Comparison of ENCODE assay signal across 8 cellular contexts in genomic region chrX:107673933-107674479, GRCh38. TPM values are rescaled to one million over a fixed set of nuclear protein-coding genes. Genes with fewer than 3 reads are reported as not detected.
DNase-seq lines count a peak whose midpoint lies in the region; ATAC-seq and TF ChIP-seq lines count a peak whose summit lies in the region.

No MANE protein-coding gene starts in this region.

- peak; percentile 93 for ATAC-seq in GM21367 (IDR thresholded peaks at IDR 0.05; ENCODE audit: unreplicated experiment)
- peak; percentile 49 for ATAC-seq in WTC11
- ATAC-seq in stimulated activated effector memory CD8-positive, alpha-beta T cell treated with anti-CD3 and anti-CD28 coated beads, Interleukin-12 subunit alpha, Interleukin-12 subunit beta, amount 100 ng/mL, for 72 hours: peak; percentile 92

- CTCF ChIA-PET in WTC11 (lab: Charles Lee) (interaction anchor here (1.2 to 2.4 kb wide), 7 partner anchors 12 to 103 kb away, joined by 3 to 46 read pairs (median 13); partner anchors contain the start of genes NCBP2L and TSC22D3), mammary epithelial cell (lab: Charles Lee; ENCODE audit: low non-redundant PET) (no interaction called here)

- H2AFZ ChIP-seq in mammary epithelial cell (ENCODE audit: low read depth, low read length): no peak overlapping the region

- H3K27me3 ChIP-seq in BLaER1 treated with 17β-estradiol and CSF1 and Interleukin-3, amounts not matched to agents 10 nM and 100 nM: peaks cover 54 to 94% (median 87%) of the 10 kb centered on the region in 11 experiments
- no peaks in the 10 kb centered on the region for H3K27me3 ChIP-seq in HL-60 (ENCODE audit: insufficient read depth, poor library complexity, severe bottlenecking)
- H3K27me3 ChIP-seq in mammary epithelial cell (ENCODE audit: insufficient read depth, low read length): peaks cover 3% of the 10 kb centered on the region
- no peaks in the 10 kb centered on the region for H3K27me3 ChIP-seq in mucosa of rectum (ENCODE audit: control insufficient read depth in 2 of 2, insufficient read depth in 2 of 2, low read length in 2 of 2)

- H3K4me1 Mint-ChIP-seq in WTC11: peaks cover 33% of the 10 kb centered on the region
- peaks cover 35% of the 10 kb centered on the region for H3K4me1 Mint-ChIP-seq in stimulated activated effector memory CD8-positive, alpha-beta T cell treated with anti-CD3 and anti-CD28 coated beads, Interleukin-12 subunit alpha, Interleukin-12 subunit beta, amount 100 ng/mL, for 72 hours

- POLR2A ChIA-PET in WTC11 (lab: Charles Lee): interaction anchor here (1.0 kb wide), 2 partner anchors 42 to 55 kb away, joined by 3 read pairs; no protein-coding TSS in a partner anchor

- in situ Hi-C loops in mammary epithelial cell (cut with MboI; ENCODE audit: low sequenced_read_pairs in 2 of 2): loop anchor here (10.0 kb wide), 1 partner anchor 101 kb away; the partner anchor contains the start of genes NCBP2L (in 2 of the 2) and TSC22D3 (in 2 of the 2)

- TF ChIP-seq CTCF in HL-60 (IDR thresholded peaks at IDR 0.05; ENCODE audit: insufficient read depth, low read length) (no peak), WTC11 (IDR thresholded peaks at IDR 0.05) (no peak), mammary epithelial cell (conservative IDR thresholded peaks at IDR 0.05 in 1 of 2, IDR thresholded peaks at IDR 0.05 in 1 of 2; ENCODE audit: extremely low read depth in 1 of 2, insufficient read depth in 1 of 2, low read depth in 1 of 2, low read length in 2 of 2) (no peak)

- H3K9me3 ChIP-seq in BLaER1 treated with 17β-estradiol and CSF1 and Interleukin-3, amounts not matched to agents 10 nM and 100 nM (replicated peaks in 1 of 11): no peaks in the 10 kb centered on the region
- no peaks in the 10 kb centered on the region for H3K9me3 ChIP-seq in mammary epithelial cell (replicated peaks; ENCODE audit: insufficient read depth, low read length)
- no peaks in the 10 kb centered on the region for H3K9me3 ChIP-seq in mucosa of rectum (ENCODE audit: control insufficient read depth in 2 of 2, low read length in 2 of 2)

- peaks cover 0 to 27% (median 6%) of the 10 kb centered on the region in 11 experiments; a peak in 9 of 22 replicates for H4K20me1 ChIP-seq in BLaER1 treated with 17β-estradiol and CSF1 and Interleukin-3, amounts not matched to agents 10 nM and 100 nM
- no peaks in the 10 kb centered on the region for H4K20me1 ChIP-seq in mammary epithelial cell (ENCODE audit: insufficient read depth, low read length)

- H3K9me3 Mint-ChIP-seq in WTC11: no peaks in the 10 kb centered on the region
- H3K9me3 Mint-ChIP-seq in stimulated activated effector memory CD8-positive, alpha-beta T cell treated with anti-CD3 and anti-CD28 coated beads, Interleukin-12 subunit alpha, Interleukin-12 subunit beta, amount 100 ng/mL, for 72 hours: no peaks in the 10 kb centered on the region

- no peaks in the 10 kb centered on the region for H3K36me3 Mint-ChIP-seq in WTC11
- H3K36me3 Mint-ChIP-seq in stimulated activated effector memory CD8-positive, alpha-beta T cell treated with anti-CD3 and anti-CD28 coated beads, Interleukin-12 subunit alpha, Interleukin-12 subunit beta, amount 100 ng/mL, for 72 hours: peaks cover 32% of the 10 kb centered on the region

- dilution Hi-C loops in mammary epithelial cell (cut with HindIII; ENCODE audit: low sequenced_read_pairs): no loop called here

- peaks cover 58 to 69% (median 63%) of the 10 kb centered on the region in 10 experiments for H3K4me1 ChIP-seq in BLaER1 treated with 17β-estradiol and CSF1 and Interleukin-3, amounts not matched to agents 10 nM and 100 nM
- H3K4me1 ChIP-seq in mammary epithelial cell (ENCODE audit: insufficient read depth, low read length) (peaks cover 36% of the 10 kb centered on the region), mucosa of rectum (ENCODE audit: control insufficient read depth in 2 of 2, insufficient read depth in 2 of 2, low read length in 2 of 2) (peaks cover 13 to 29% of the 10 kb centered on the region in 2 donors)

- intact Hi-C loops in mammary epithelial cell (cut with micrococcal nuclease): loop anchor here (1.0 to 2.0 kb wide), 4 partner anchors 44 to 221 kb away; partner anchors contain the start of gene NCBP2L

- peak overlapping the region; percentile 69 to 88 (median 83); a peak in 21 of 22 replicates for H3K27ac ChIP-seq in BLaER1 treated with 17β-estradiol and CSF1 and Interleukin-3, amounts not matched to agents 10 nM and 100 nM
- H3K27ac ChIP-seq in HL-60 (replicated peaks): peak overlapping the region; percentile 94
- H3K27ac ChIP-seq in mammary epithelial cell (ENCODE audit: insufficient read depth, low read depth, low read length): peak overlapping the region; percentile 98
- peak overlapping the region; percentile 92 for H3K27ac ChIP-seq in mucosa of rectum (ENCODE audit: low read depth in 2 of 2, low read length in 2 of 2)

- peak overlapping the region; percentile 56 to 80 (median 72) for H3K9ac ChIP-seq in BLaER1 treated with 17β-estradiol and CSF1 and Interleukin-3, amounts not matched to agents 10 nM and 100 nM
- H3K9ac ChIP-seq in mammary epithelial cell (ENCODE audit: insufficient read depth, low read length): peak overlapping the region; percentile 97
- H3K9ac ChIP-seq in mucosa of rectum (ENCODE audit: low read depth in 1 of 2, low read length in 2 of 2): peak overlapping the region; percentile 5 to 77

- peaks cover 3% of the 10 kb centered on the region for H3K79me2 ChIP-seq in mammary epithelial cell (ENCODE audit: insufficient read depth, low read length)

- H3K36me3 ChIP-seq in BLaER1 treated with 17β-estradiol and CSF1 and Interleukin-3, amounts not matched to agents 10 nM and 100 nM: no peaks in the 10 kb centered on the region
- H3K36me3 ChIP-seq in mammary epithelial cell (ENCODE audit: insufficient read depth, low read length) (no peaks in the 10 kb centered on the region), mucosa of rectum (ENCODE audit: control insufficient read depth in 2 of 2, insufficient read depth in 2 of 2, low read length in 2 of 2) (no peaks in the 10 kb centered on the region)

- no peak overlapping the region for H3K27ac Mint-ChIP-seq in WTC11
- peak overlapping the region; percentile 97 for H3K27ac Mint-ChIP-seq in stimulated activated effector memory CD8-positive, alpha-beta T cell treated with anti-CD3 and anti-CD28 coated beads, Interleukin-12 subunit alpha, Interleukin-12 subunit beta, amount 100 ng/mL, for 72 hours

- H3K4me2 ChIP-seq in BLaER1 treated with 17β-estradiol and CSF1 and Interleukin-3, amounts not matched to agents 10 nM and 100 nM: peak overlapping the region; percentile 62 to 86 (median 80)
- peak overlapping the region; percentile 42 for H3K4me2 ChIP-seq in mammary epithelial cell (ENCODE audit: insufficient read depth, low read depth, low read length)

- BruUV-seq in mammary epithelial cell (replicated peaks; lab: Mats Ljungman, UMichigan): no TSS peak

- H3K4me3 ChIP-seq in BLaER1 treated with 17β-estradiol and CSF1 and Interleukin-3, amounts not matched to agents 10 nM and 100 nM: peak overlapping the region in 5 of 10 experiments; percentile 15 to 55 (median 40); a peak in 7 of 20 replicates
- H3K4me3 ChIP-seq in HL-60 (replicated peaks; ENCODE audit: insufficient read depth, low read length) (no peak overlapping the region), mammary epithelial cell (replicated peaks in 1 of 3; ENCODE audit: insufficient read depth in 1 of 3, low read depth in 2 of 3, low read length in 3 of 3) (no peak overlapping the region), mucosa of rectum (ENCODE audit: low read length in 2 of 2) (peak overlapping the region; percentile 20 to 41)

- WGBS in mammary epithelial cell (ENCODE audit: low coverage, missing lambda C conversion rate): 11% methylated on average over 3 of the region's 7 CpGs

- DNase-seq in HL-60 (ENCODE audit: low read depth in 1 of 2, low spot score in 1 of 2) (peak; percentile 82 to 92), WTC11 (ENCODE audit: low spot score) (no peak), mammary epithelial cell (peak; percentile 77), NCI-H1105 (lab: John Stamatoyannopoulos, UW) (no peak)
- DNase-seq in stimulated activated effector memory CD8-positive, alpha-beta T cell treated with anti-CD3 and anti-CD28 coated beads, Interleukin-12 subunit alpha, Interleukin-12 subunit beta, amount 100 ng/mL, for 72 hours (ENCODE audit: low spot score in 2 of 2): peak; percentile 60 to 88

- no peak overlapping the region for H3K4me3 Mint-ChIP-seq in WTC11
- peak overlapping the region; percentile 79 for H3K4me3 Mint-ChIP-seq in stimulated activated effector memory CD8-positive, alpha-beta T cell treated with anti-CD3 and anti-CD28 coated beads, Interleukin-12 subunit alpha, Interleukin-12 subunit beta, amount 100 ng/mL, for 72 hours

- H3K27me3 Mint-ChIP-seq in WTC11 (ENCODE audit: low read depth): peaks cover 5% of the 10 kb centered on the region; the same call in 1 of the 2 replicates

TF ChIP-seq in WTC11, 78 proteins besides CTCF, POLR2A, EP300 and RAD21 (continues in another document):
- no peak for TF ChIP-seq FOXP1 (CRISPR knock-in tag; IDR thresholded peaks at IDR 0.05; ENCODE audit: borderline replicate concordance)
- no peak for TF ChIP-seq ZSCAN18 (CRISPR knock-in tag; IDR thresholded peaks at IDR 0.05)
- TF ChIP-seq NR3C1 (CRISPR knock-in tag; conservative IDR thresholded peaks at IDR 0.05; ENCODE audit: low read depth): no peak

RNA-seq across cellular contexts. Expression of gene PRPS1, which starts 45.7 kb away (rescaled TPM):
- 106 to 126 TPM (median 107 TPM) in 3 replicates for total RNA-seq in WTC11 (2021)
- total RNA-seq in mammary epithelial cell: 10 to 100 TPM; 23.2 to 34.1 TPM
- polyA plus RNA-seq in mammary epithelial cell: 34.6 TPM
- polyA minus RNA-seq in mammary epithelial cell: 42.5 TPM

Comparison
In these comparisons a context has a peak if more than half of its experiments do, and no peak if none do; other contexts are left out.
1. H3K4me3 ChIP-seq: peak in mucosa of rectum (2 of 2); none in HL-60 (single experiment) and mammary epithelial cell (0 of 3).
2. H3K9ac ChIP-seq: peak in every context shown above with its lines; median percentile 97 in mammary epithelial cell; 72 in BLaER1 treated with 17β-estradiol and CSF1 and Interleukin-3, amounts not matched to agents 10 nM and 100 nM; 41 in mucosa of rectum.
3. DNase-seq: peak in HL-60 (2 of 2), mammary epithelial cell (single experiment) and stimulated activated effector memory CD8-positive, alpha-beta T cell treated with anti-CD3 and anti-CD28 coated beads, Interleukin-12 subunit alpha, Interleukin-12 subunit beta, amount 100 ng/mL, for 72 hours (2 of 2); none in WTC11 (single experiment) and NCI-H1105 (single experiment).
4. Peak in every context shown above with its lines, with median percentiles within 50 percentile points of each other: H3K27ac ChIP-seq and ATAC-seq.